Comparison of ENCODE assay signal across 6 cellular contexts in the genomic region with DNA sequence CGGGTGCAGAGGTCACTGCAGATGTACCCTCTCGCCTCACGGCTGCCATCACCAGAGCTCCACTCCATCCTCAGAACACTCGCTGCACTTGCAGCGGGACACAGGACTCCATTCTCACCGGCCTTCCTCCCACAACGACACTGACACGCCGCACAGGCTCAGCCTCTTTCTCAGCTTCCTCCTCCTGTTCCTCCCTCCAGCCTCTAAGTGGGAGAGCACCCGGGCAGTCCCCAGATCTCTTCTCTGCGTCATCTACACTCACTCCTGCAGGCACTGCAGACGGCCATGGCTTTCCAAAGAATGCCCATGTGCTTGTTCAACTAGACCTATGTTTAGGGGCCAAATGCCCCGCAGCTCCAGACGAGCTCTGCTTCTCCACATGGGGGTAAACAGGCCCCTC. TPM values are rescaled to one million over a fixed set of nuclear protein-coding genes. Genes with fewer than 3 reads are reported as not detected.
A peak's percentile ranks its signal among the peaks of the same experiment; 100 is the strongest.
DNase-seq lines count a peak whose midpoint lies in the region; FAIRE-seq and TF ChIP-seq lines count a peak whose summit lies in the region.
"Had no signal": no experiment of that assay in that cellular context is flagged by ENCODE, and none has a peak within 500 bp of the region (broad histone marks: within the 10 kb centered on the region; RNA-seq: fewer than 3 reads in every experiment).

No MANE protein-coding gene starts in this region.

- no peak overlapping the region for H4K91ac ChIP-seq in H1 (replicated peaks; ENCODE audit: insufficient read length, low read length)

- no peak overlapping the region for H4K5ac ChIP-seq in H1 (ENCODE audit: insufficient read length, low read depth, low read length)

- no peak overlapping the region for H2AFZ ChIP-seq in H1 (ENCODE audit: low read length)

- no peaks in the 10 kb centered on the region for H3K9me3 ChIP-seq in H1 (ENCODE audit: insufficient read depth in 2 of 2, low read depth in 1 of 2, low read length in 1 of 2)
- H3K9me3 ChIP-seq in esophagus muscularis mucosa: no peaks in the 10 kb centered on the region

- 89% methylated on average over 14 of the region's 14 CpGs; no CpG with 5 or more reads in 1 of the 2 experiments for WGBS in H1 (ENCODE audit: extremely low coverage in 1 of 2, insufficient coverage in 1 of 2, insufficient read length in 1 of 2, insufficient replicate concordance in 2 of 2, low coverage in 1 of 2, low lambda C conversion rate in 2 of 2, missing lambda C conversion rate in 1 of 2), 2 experiments
- 78% methylated on average over 14 of the region's 14 CpGs for WGBS in esophagus muscularis mucosa

- H3K4me3 ChIP-seq in H1 (ENCODE audit: extremely low read depth in 1 of 4, insufficient read depth in 2 of 4, low read depth in 3 of 4, low read length in 4 of 4): no peak overlapping the region
- no peak overlapping the region for H3K4me3 ChIP-seq in esophagus muscularis mucosa

- H4K8ac ChIP-seq in H1 (ENCODE audit: extremely low read depth, insufficient read depth, low read length): no peak overlapping the region; the same call in 1 of the 2 replicates

- H3K27me3 ChIP-seq in H1 (replicated peaks in 1 of 4; ENCODE audit: control insufficient read depth in 3 of 4, extremely low read depth in 1 of 4, insufficient read depth in 3 of 4, low read length in 3 of 4) (no peaks in the 10 kb centered on the region), esophagus muscularis mucosa (no peaks in the 10 kb centered on the region)

- no peak overlapping the region for H3K4me2 ChIP-seq in H1 (ENCODE audit: insufficient read depth in 1 of 2, low read depth in 2 of 2, low read length in 2 of 2)

- no peak overlapping the region for H2BK15ac ChIP-seq in H1 (ENCODE audit: low read length)

- no peak overlapping the region for H3K9ac ChIP-seq in H1 (replicated peaks in 1 of 4; ENCODE audit: extremely low read depth in 1 of 4, low read depth in 3 of 4, low read length in 3 of 4)

- intact Hi-C loops in esophagus muscularis mucosa (cut with DNase I): no loop called here

- no peak overlapping the region for H2AK5ac ChIP-seq in H1 (ENCODE audit: low read depth, low read length)

- H3K4me1 ChIP-seq in H1 (replicated peaks in 1 of 4; ENCODE audit: control insufficient read depth in 3 of 4, insufficient read depth in 4 of 4, low read length in 3 of 4) (peaks cover 0 to 3% (median 0%) of the 10 kb centered on the region in 4 experiments; a peak in 4 of 7 replicates), esophagus muscularis mucosa (peaks cover 26 to 68% (median 46%) of the 10 kb centered on the region in 4 donors)

- no peak overlapping the region for H2BK20ac ChIP-seq in H1 (ENCODE audit: low read length)

- TF ChIP-seq CTCF in H1 (IDR thresholded peaks at IDR 0.05; ENCODE audit: control extremely low read depth in 1 of 3, insufficient read depth in 1 of 3, low read depth in 1 of 3, low read length in 3 of 3): no peak
- TF ChIP-seq CTCF in esophagus muscularis mucosa (IDR thresholded peaks at IDR 0.05): no peak

- no peak overlapping the region for H3K4ac ChIP-seq in H1 (replicated peaks; ENCODE audit: insufficient read length, low read depth, low read length)

- no peaks in the 10 kb centered on the region for H3K23me2 ChIP-seq in H1 (ENCODE audit: low read depth, low read length)

- no peak overlapping the region for H2BK12ac ChIP-seq in H1 (ENCODE audit: low read depth, low read length)

- DNase-seq in HK-2 (ENCODE audit: unreplicated experiment) (peak; percentile 34), H1 (ENCODE audit: low read depth in 1 of 2, low spot score in 2 of 2) (no peak), esophagus muscularis mucosa (ENCODE audit: extremely low spot score) (no peak), SKM-1 (lab: John Stamatoyannopoulos, UW; ENCODE audit: unreplicated experiment) (no peak)
- DNase-seq: left cardiac atrium, NCI-H774 had no signal

- peaks cover 5% of the 10 kb centered on the region for H3K79me1 ChIP-seq in H1 (ENCODE audit: low read depth, low read length)

- TF ChIP-seq EP300 in H1 (IDR thresholded peaks at IDR 0.05; ENCODE audit: borderline replicate concordance in 1 of 2, low read depth in 2 of 2, low read length in 2 of 2): no peak
- no peak for TF ChIP-seq EP300 in esophagus muscularis mucosa (IDR thresholded peaks at IDR 0.05)

- no peak for FAIRE-seq in H1 (lab: Jason Lieb, UNC)

- no peak overlapping the region for H3K27ac ChIP-seq in H1 (ENCODE audit: low read depth, low read length)
- H3K27ac ChIP-seq in esophagus muscularis mucosa (replicated peaks in 1 of 4): no peak overlapping the region

- POLR2A ChIA-PET in H1 (lab: Charles Lee; ENCODE audit: partially characterized antibody): interaction anchor here (1.2 to 4.2 kb wide), 3 partner anchors 9 to 54 kb away, joined by 3 to 26 read pairs (median 4); a partner anchor contains a TSS

- CTCF ChIA-PET in H1 (lab: Charles Lee; ENCODE audit: partially characterized antibody): interaction anchor here (0.8 to 15.8 kb wide), 8 partner anchors 11 to 127 kb away, joined by 3 to 188 read pairs (median 10); no protein-coding TSS in a partner anchor

- H3K14ac ChIP-seq in H1 (ENCODE audit: insufficient read length): no peak overlapping the region

- H3K79me2 ChIP-seq in H1 (ENCODE audit: control insufficient read depth in 1 of 2, insufficient read depth in 2 of 2, low read length in 2 of 2): peaks cover 0 to 26% of the 10 kb centered on the region in 2 experiments; a peak in 2 of 4 replicates

- H3K18ac ChIP-seq in H1 (ENCODE audit: extremely low read depth, low read length): no peak overlapping the region

- H2BK120ac ChIP-seq in H1 (replicated peaks; ENCODE audit: low read depth, low read length): no peak overlapping the region

- H3K23ac ChIP-seq in H1 (ENCODE audit: insufficient read length): no peak overlapping the region

- peaks cover 32 to 47% of the 10 kb centered on the region in 2 experiments for H4K20me1 ChIP-seq in H1 (replicated peaks in 1 of 2; ENCODE audit: control insufficient read depth in 1 of 2, insufficient read depth in 2 of 2, low read length in 2 of 2)

- no peak overlapping the region for H3K56ac ChIP-seq in H1 (replicated peaks; ENCODE audit: insufficient read length, low read depth, low read length)

- H2BK5ac ChIP-seq in H1 (ENCODE audit: low read depth, low read length): peak overlapping the region; percentile 66; the same call in 1 of the 2 replicates

- H3K36me3 ChIP-seq in H1 (ENCODE audit: control insufficient read depth in 2 of 4, insufficient read depth in 4 of 4, low read length in 3 of 4) (peaks cover 34 to 63% (median 51%) of the 10 kb centered on the region in 4 experiments), esophagus muscularis mucosa (peaks cover 38 to 98% (median 94%) of the 10 kb centered on the region in 4 donors)

- TF ChIP-seq RAD21 in H1 (IDR thresholded peaks at IDR 0.05 in 1 of 2, conservative IDR thresholded peaks at IDR 0.05 in 1 of 2; ENCODE audit: low read depth in 2 of 2, low read length in 2 of 2): no peak

- TF ChIP-seq POLR2A in H1 (IDR thresholded peaks at IDR 0.05; ENCODE audit: control extremely low read depth in 1 of 2, low read depth in 2 of 2, low read length in 2 of 2): no peak
- TF ChIP-seq POLR2A in esophagus muscularis mucosa (IDR thresholded peaks at IDR 0.05; ENCODE audit: low read depth): no peak

RNA-seq across cellular contexts. Expression of a gene that starts 14.3 kb away (rescaled TPM):
- 24.4 and 24.8 TPM in 2 replicates for total RNA-seq in H1 (2021; fragmentation: NEBNext Ultra II Directional; extraction: Animal tissue kit (Norgen Biotek cat#: 25700))
- polyA plus RNA-seq in H1 (2011; rRNA removed): 17.1 and 29.1 TPM in 2 replicates
- polyA plus RNA-seq in H1 (2011; cell fraction: cytosol; rRNA removed): 16.6 TPM
- 36.2 TPM for polyA plus RNA-seq in H1 (2011; cell fraction: nucleus; rRNA removed)
- polyA plus RNA-seq in H1 (2012, experiment 1 of 2): 22.3 to 27.7 TPM (median 25.3 TPM) in 4 replicates
- 18.2 TPM for polyA plus RNA-seq in H1 (2012, experiment 2 of 2)
- polyA plus RNA-seq in H1 (2013, experiment 1 of 2): 31.2 TPM
- 30.1 TPM for polyA plus RNA-seq in H1 (2013, experiment 2 of 2)
- polyA minus RNA-seq in H1 (2011; rRNA and poly(A)+ RNA removed): 9.1 and 10.6 TPM in 2 replicates
- 10.7 TPM for polyA minus RNA-seq in H1 (2011; cell fraction: cytosol; rRNA and poly(A)+ RNA removed)
- 13.1 TPM for polyA minus RNA-seq in H1 (2011; cell fraction: nucleus; rRNA and poly(A)+ RNA removed)
- total RNA-seq in esophagus muscularis mucosa: 10 to 100 TPM; 22.4 to 30.3 (median 26.5) TPM

RNA-seq across cellular contexts. Expression of a gene that starts 14.7 kb away (rescaled TPM):
- total RNA-seq in H1 (2021; fragmentation: NEBNext Ultra II Directional; extraction: Animal tissue kit (Norgen Biotek cat#: 25700)): 120 and 124 TPM in 2 replicates
- polyA plus RNA-seq in H1 (2011; rRNA removed): 187 and 298 TPM in 2 replicates
- 187 TPM for polyA plus RNA-seq in H1 (2011; cell fraction: cytosol; rRNA removed)
- polyA plus RNA-seq in H1 (2011; cell fraction: nucleus; rRNA removed): 357 TPM
- 79.5 to 127 TPM (median 116 TPM) in 4 replicates for polyA plus RNA-seq in H1 (2012, experiment 1 of 2)
- 86.4 TPM for polyA plus RNA-seq in H1 (2012, experiment 2 of 2)
- polyA plus RNA-seq in H1 (2013, experiment 1 of 2): 74.9 TPM
- 72.9 TPM for polyA plus RNA-seq in H1 (2013, experiment 2 of 2)
- 98.5 and 101 TPM in 2 replicates for polyA minus RNA-seq in H1 (2011; rRNA and poly(A)+ RNA removed)
- 89.5 TPM for polyA minus RNA-seq in H1 (2011; cell fraction: cytosol; rRNA and poly(A)+ RNA removed)
- 111 TPM for polyA minus RNA-seq in H1 (2011; cell fraction: nucleus; rRNA and poly(A)+ RNA removed)
- total RNA-seq in esophagus muscularis mucosa: 100 to 1,000 TPM in 2 of 4 donors, 10 to 100 TPM in 2; 85.2 to 119 (median 101) TPM

RNA-seq across cellular contexts. Expression of a gene that starts 14.7 kb away (rescaled TPM):
- total RNA-seq in H1 (2021; fragmentation: NEBNext Ultra II Directional; extraction: Animal tissue kit (Norgen Biotek cat#: 25700)): 63.8 and 73.1 TPM in 2 replicates
- polyA plus RNA-seq in H1 (2011; rRNA removed): 24.4 and 34.9 TPM in 2 replicates
- 21.8 TPM for polyA plus RNA-seq in H1 (2011; cell fraction: cytosol; rRNA removed)
- 52.7 TPM for polyA plus RNA-seq in H1 (2011; cell fraction: nucleus; rRNA removed)
- polyA plus RNA-seq in H1 (2012, experiment 1 of 2): 40.6 to 71.6 TPM (median 66.7 TPM) in 4 replicates
- 66.5 TPM for polyA plus RNA-seq in H1 (2012, experiment 2 of 2)
- polyA plus RNA-seq in H1 (2013, experiment 1 of 2): 39.4 TPM
- polyA plus RNA-seq in H1 (2013, experiment 2 of 2): 39.7 TPM
- 19.5 and 29.8 TPM in 2 replicates for polyA minus RNA-seq in H1 (2011; rRNA and poly(A)+ RNA removed)
- polyA minus RNA-seq in H1 (2011; cell fraction: cytosol; rRNA and poly(A)+ RNA removed): 43.1 TPM
- 20.4 TPM for polyA minus RNA-seq in H1 (2011; cell fraction: nucleus; rRNA and poly(A)+ RNA removed)
- 10 to 100 TPM; 12.8 to 33.3 (median 22.4) TPM for total RNA-seq in esophagus muscularis mucosa

RNA-seq across cellular contexts. Expression of a gene that starts 56.8 kb away (rescaled TPM):
- total RNA-seq in H1 (2021; fragmentation: NEBNext Ultra II Directional; extraction: Animal tissue kit (Norgen Biotek cat#: 25700)): 290 and 291 TPM in 2 replicates
- polyA plus RNA-seq in H1 (2011; rRNA removed): 351 and 475 TPM in 2 replicates
- polyA plus RNA-seq in H1 (2011; cell fraction: cytosol; rRNA removed): 305 TPM
- polyA plus RNA-seq in H1 (2011; cell fraction: nucleus; rRNA removed): 293 TPM
- 192 to 294 TPM (median 290 TPM) in 4 replicates for polyA plus RNA-seq in H1 (2012, experiment 1 of 2)
- polyA plus RNA-seq in H1 (2012, experiment 2 of 2): 364 TPM
- 328 TPM for polyA plus RNA-seq in H1 (2013, experiment 1 of 2)
- 322 TPM for polyA plus RNA-seq in H1 (2013, experiment 2 of 2)
- 271 and 323 TPM in 2 replicates for polyA minus RNA-seq in H1 (2011; rRNA and poly(A)+ RNA removed)
- polyA minus RNA-seq in H1 (2011; cell fraction: cytosol; rRNA and poly(A)+ RNA removed): 153 TPM
- 89.0 TPM for polyA minus RNA-seq in H1 (2011; cell fraction: nucleus; rRNA and poly(A)+ RNA removed)
- 10 to 100 TPM; 42.8 to 93.6 (median 66.7) TPM for total RNA-seq in esophagus muscularis mucosa
